22 cellular contexts compared by ENCODE assay signal in genomic region chr1:58944439-58944838, GRCh38.
A peak's percentile ranks its signal among the peaks of the same experiment; 100 is the strongest.
DNase-seq lines count a peak whose midpoint lies in the region; ATAC-seq, FAIRE-seq and TF ChIP-seq lines count a peak whose summit lies in the region.
"Had no signal": no experiment of that assay in that cellular context is flagged by ENCODE, and none has a peak within 500 bp of the region (broad histone marks: within the 10 kb centered on the region; RNA-seq: fewer than 3 reads in every experiment).

No MANE protein-coding gene starts in this region.

- peak overlapping the region; percentile 78 for H3K27ac Mint-ChIP-seq in T-helper 1 cell treated with Interleukin-12 subunit alpha and Interleukin-12 subunit beta and Interleukin-4 antibody, amounts not matched to agents 30 μg/mL and 1 μg/mL, for 36 hours
- H3K27ac Mint-ChIP-seq in activated naive CD8-positive, alpha-beta T cell treated with anti-CD3 and anti-CD28 coated beads, Interleukin-2, amount 10 ng/mL, durations not matched to agents 7 days and 5 days, result peak overlapping the region; percentile 40
- no peak overlapping the region for H3K27ac Mint-ChIP-seq in activated naive CD8-positive, alpha-beta T cell treated with anti-CD3 and anti-CD28 coated beads for 36 hours
- H3K27ac Mint-ChIP-seq in activated T-helper 1 cell treated with anti-CD3 and anti-CD28 coated beads, Interleukin-12 subunit alpha, Interleukin-12 subunit beta, Interleukin-2, Interleukin-4 antibody, amounts not matched to agents 30 ng/mL and 10 ng/mL and 1 ng/mL, durations not matched to agents 14 hours and 24 hours and 36 hours, result peak overlapping the region; percentile 22
- H3K27ac Mint-ChIP-seq: HFFc6 had no signal

- peak overlapping the region; percentile 5 for H3K4me3 Mint-ChIP-seq in T-helper 1 cell treated with Interleukin-12 subunit alpha and Interleukin-12 subunit beta and Interleukin-4 antibody, amounts not matched to agents 30 μg/mL and 1 μg/mL, for 36 hours
- no peak overlapping the region for H3K4me3 Mint-ChIP-seq in activated naive CD8-positive, alpha-beta T cell treated with anti-CD3 and anti-CD28 coated beads, Interleukin-2, amount 10 ng/mL, durations not matched to agents 7 days and 5 days
- H3K4me3 Mint-ChIP-seq in activated naive CD8-positive, alpha-beta T cell treated with anti-CD3 and anti-CD28 coated beads for 36 hours, result no peak overlapping the region
- peak overlapping the region; percentile 6 for H3K4me3 Mint-ChIP-seq in activated T-helper 1 cell treated with anti-CD3 and anti-CD28 coated beads, Interleukin-12 subunit alpha, Interleukin-12 subunit beta, Interleukin-2, Interleukin-4 antibody, amounts not matched to agents 30 ng/mL and 10 ng/mL and 1 ng/mL, durations not matched to agents 14 hours and 24 hours and 36 hours
- H3K4me3 Mint-ChIP-seq: CD4-positive, alpha-beta T cell; HFFc6 had no signal

- H3K4me1 ChIP-seq in small intestine (ENCODE audit: control insufficient read depth in 2 of 2, insufficient read depth in 1 of 2, low read depth in 1 of 2, low read length in 1 of 2), result no peaks in the 10 kb centered on the region

- intact Hi-C loops in activated T-helper 1 cell treated with anti-CD3 and anti-CD28 coated beads, Interleukin-12 subunit alpha, Interleukin-12 subunit beta, Interleukin-2, Interleukin-4 antibody, amounts not matched to agents 30 ng/mL and 10 ng/mL and 1 ng/mL, durations not matched to agents 14 hours and 24 hours and 36 hours (cut with micrococcal nuclease), result loop anchor here (5.0 kb wide), 1 partner anchor 63 kb away; no protein-coding TSS in a partner anchor

- H3K36me3 ChIP-seq in small intestine (ENCODE audit: control insufficient read depth in 2 of 2, insufficient read depth in 2 of 2, low read length in 2 of 2), result no peaks in the 10 kb centered on the region

- WGBS in small intestine, 3 donors, result 50 to 80% (median 63%) methylated on average over 3 of the region's 3 CpGs

- no peaks in the 10 kb centered on the region for H3K27me3 ChIP-seq in small intestine (ENCODE audit: control insufficient read depth in 2 of 2, insufficient read depth in 2 of 2, low read length in 2 of 2)

- POLR2A ChIA-PET in activated naive CD8-positive, alpha-beta T cell treated with anti-CD3 and anti-CD28 coated beads, Interleukin-2, amount 10 ng/mL, durations not matched to agents 7 days and 5 days (lab: Charles Lee), result no interaction called here

- no peak for DNase-seq in T-helper 1 cell
- no peak for DNase-seq in activated naive CD8-positive, alpha-beta T cell treated with anti-CD3 and anti-CD28 coated beads, Interleukin-2, amount 10 ng/mL, durations not matched to agents 7 days and 5 days
- DNase-seq in activated naive CD8-positive, alpha-beta T cell treated with anti-CD3 and anti-CD28 coated beads for 36 hours, result no peak
- DNase-seq in activated T-helper 1 cell treated with anti-CD3 and anti-CD28 coated beads, Interleukin-12 subunit alpha, Interleukin-12 subunit beta, Interleukin-2, Interleukin-4 antibody, amounts not matched to agents 30 ng/mL and 10 ng/mL and 1 ng/mL, durations not matched to agents 14 hours and 24 hours and 36 hours (ENCODE audit: low spot score), result no peak
- DNase-seq in small intestine, result peak; percentile 46
- DNase-seq in GM12891 (ENCODE audit: insufficient read length, low spot score), result no peak
- DNase-seq: AML-193; CD4-positive, alpha-beta T cell; DMS153; GF-D8; HFFc6; KG1; MV-4-11; NCI-H1417 treated with DMSO at 0.1 percent for 48 hours; NCI-H187 treated with DMSO at 0.1 percent for 48 hours; NCI-H2227 treated with DMSO at 0.1 percent for 48 hours; NCI-H510A treated with DMSO at 0.1 percent for 48 hours; SHP77 had no signal

- no peak for FAIRE-seq in small intestine (lab: Jason Lieb, UNC)
- FAIRE-seq in GM12891 (lab: Jason Lieb, UNC), result no peak
- FAIRE-seq: H54 had no signal

- ATAC-seq in activated naive CD8-positive, alpha-beta T cell treated with anti-CD3 and anti-CD28 coated beads, Interleukin-2, amount 10 ng/mL, durations not matched to agents 7 days and 5 days (ENCODE audit: low read depth), result no peak
- no peak for ATAC-seq in GM18868 (IDR thresholded peaks at IDR 0.05; ENCODE audit: unreplicated experiment)

- H3K9me3 ChIP-seq in small intestine (ENCODE audit: control insufficient read depth, low read depth), result no peaks in the 10 kb centered on the region

- H3K4me1 Mint-ChIP-seq in T-helper 1 cell treated with Interleukin-12 subunit alpha and Interleukin-12 subunit beta and Interleukin-4 antibody, amounts not matched to agents 30 μg/mL and 1 μg/mL, for 36 hours (ENCODE audit: low read depth), result peaks cover 75% of the 10 kb centered on the region
- peaks cover 66% of the 10 kb centered on the region for H3K4me1 Mint-ChIP-seq in activated naive CD8-positive, alpha-beta T cell treated with anti-CD3 and anti-CD28 coated beads, Interleukin-2, amount 10 ng/mL, durations not matched to agents 7 days and 5 days
- peaks cover 66% of the 10 kb centered on the region for H3K4me1 Mint-ChIP-seq in activated naive CD8-positive, alpha-beta T cell treated with anti-CD3 and anti-CD28 coated beads for 36 hours
- H3K4me1 Mint-ChIP-seq in activated T-helper 1 cell treated with anti-CD3 and anti-CD28 coated beads, Interleukin-12 subunit alpha, Interleukin-12 subunit beta, Interleukin-2, Interleukin-4 antibody, amounts not matched to agents 30 ng/mL and 10 ng/mL and 1 ng/mL, durations not matched to agents 14 hours and 24 hours and 36 hours (ENCODE audit: low read depth), result peaks cover 88% of the 10 kb centered on the region

- no peaks in the 10 kb centered on the region for H3K27me3 Mint-ChIP-seq in T-helper 1 cell treated with Interleukin-12 subunit alpha and Interleukin-12 subunit beta and Interleukin-4 antibody, amounts not matched to agents 30 μg/mL and 1 μg/mL, for 36 hours (ENCODE audit: low read depth)
- peaks cover 3% of the 10 kb centered on the region for H3K27me3 Mint-ChIP-seq in activated naive CD8-positive, alpha-beta T cell treated with anti-CD3 and anti-CD28 coated beads, Interleukin-2, amount 10 ng/mL, durations not matched to agents 7 days and 5 days
- no peaks in the 10 kb centered on the region for H3K27me3 Mint-ChIP-seq in activated naive CD8-positive, alpha-beta T cell treated with anti-CD3 and anti-CD28 coated beads for 36 hours
- H3K27me3 Mint-ChIP-seq in activated T-helper 1 cell treated with anti-CD3 and anti-CD28 coated beads, Interleukin-12 subunit alpha, Interleukin-12 subunit beta, Interleukin-2, Interleukin-4 antibody, amounts not matched to agents 30 ng/mL and 10 ng/mL and 1 ng/mL, durations not matched to agents 14 hours and 24 hours and 36 hours (ENCODE audit: insufficient read depth), result no peaks in the 10 kb centered on the region
- H3K27me3 Mint-ChIP-seq: CD4-positive, alpha-beta T cell had no signal

- H3K9me3 Mint-ChIP-seq in T-helper 1 cell treated with Interleukin-12 subunit alpha and Interleukin-12 subunit beta and Interleukin-4 antibody, amounts not matched to agents 30 μg/mL and 1 μg/mL, for 36 hours, result peaks cover 13% of the 10 kb centered on the region
- peaks cover 5% of the 10 kb centered on the region for H3K9me3 Mint-ChIP-seq in activated naive CD8-positive, alpha-beta T cell treated with anti-CD3 and anti-CD28 coated beads, Interleukin-2, amount 10 ng/mL, durations not matched to agents 7 days and 5 days
- peaks cover 4% of the 10 kb centered on the region for H3K9me3 Mint-ChIP-seq in activated naive CD8-positive, alpha-beta T cell treated with anti-CD3 and anti-CD28 coated beads for 36 hours
- peaks cover 34% of the 10 kb centered on the region for H3K9me3 Mint-ChIP-seq in activated T-helper 1 cell treated with anti-CD3 and anti-CD28 coated beads, Interleukin-12 subunit alpha, Interleukin-12 subunit beta, Interleukin-2, Interleukin-4 antibody, amounts not matched to agents 30 ng/mL and 10 ng/mL and 1 ng/mL, durations not matched to agents 14 hours and 24 hours and 36 hours
- H3K9me3 Mint-ChIP-seq: CD4-positive, alpha-beta T cell; HFFc6 had no signal

- H3K36me3 Mint-ChIP-seq in T-helper 1 cell treated with Interleukin-12 subunit alpha and Interleukin-12 subunit beta and Interleukin-4 antibody, amounts not matched to agents 30 μg/mL and 1 μg/mL, for 36 hours (ENCODE audit: low read depth), result peaks cover 21% of the 10 kb centered on the region
- H3K36me3 Mint-ChIP-seq in activated naive CD8-positive, alpha-beta T cell treated with anti-CD3 and anti-CD28 coated beads, Interleukin-2, amount 10 ng/mL, durations not matched to agents 7 days and 5 days, result peaks cover 10% of the 10 kb centered on the region
- no peaks in the 10 kb centered on the region for H3K36me3 Mint-ChIP-seq in activated naive CD8-positive, alpha-beta T cell treated with anti-CD3 and anti-CD28 coated beads for 36 hours
- H3K36me3 Mint-ChIP-seq in activated T-helper 1 cell treated with anti-CD3 and anti-CD28 coated beads, Interleukin-12 subunit alpha, Interleukin-12 subunit beta, Interleukin-2, Interleukin-4 antibody, amounts not matched to agents 30 ng/mL and 10 ng/mL and 1 ng/mL, durations not matched to agents 14 hours and 24 hours and 36 hours (ENCODE audit: low read depth), result peaks cover 22% of the 10 kb centered on the region

- no peak overlapping the region for H3K27ac ChIP-seq in small intestine (ENCODE audit: low read depth in 1 of 2, low read length in 1 of 2)
- H3K27ac ChIP-seq: 22Rv1 had no signal

- H3K4me3 ChIP-seq in small intestine (ENCODE audit: low read depth in 1 of 2, low read length in 2 of 2), result no peak overlapping the region

- TF ChIP-seq POLR2A in GM12891 (IDR thresholded peaks at IDR 0.05; ENCODE audit: low read depth, low read length), result no peak

TF ChIP-seq in GM12891, 5 proteins besides CTCF, POLR2A, EP300 and RAD21:
- TF ChIP-seq POLR2AphosphoS5 (IDR thresholded peaks at IDR 0.05; ENCODE audit: low read depth, low read length) (no peak), TAF1 (IDR thresholded peaks at IDR 0.05; ENCODE audit: low read depth, low read length) (no peak), POU2F2 (IDR thresholded peaks at IDR 0.05; ENCODE audit: low read depth, low read length) (no peak), PAX5 (IDR thresholded peaks at IDR 0.05; ENCODE audit: insufficient read depth, low read length, severe bottlenecking) (no peak), SPI1 (IDR thresholded peaks at IDR 0.05; ENCODE audit: low read depth, low read length) (no peak)

Comparison
In these comparisons a context has a peak if more than half of its experiments do, and no peak if none do; other contexts are left out.
1. H3K4me3 Mint-ChIP-seq: peak in T-helper 1 cell treated with Interleukin-12 subunit alpha and Interleukin-12 subunit beta and Interleukin-4 antibody, amounts not matched to agents 30 μg/mL and 1 μg/mL, for 36 hours (single experiment) and activated T-helper 1 cell treated with anti-CD3 and anti-CD28 coated beads, Interleukin-12 subunit alpha, Interleukin-12 subunit beta, Interleukin-2, Interleukin-4 antibody, amounts not matched to agents 30 ng/mL and 10 ng/mL and 1 ng/mL, durations not matched to agents 14 hours and 24 hours and 36 hours (single experiment); none in activated naive CD8-positive, alpha-beta T cell treated with anti-CD3 and anti-CD28 coated beads, Interleukin-2, amount 10 ng/mL, durations not matched to agents 7 days and 5 days (single experiment) and activated naive CD8-positive, alpha-beta T cell treated with anti-CD3 and anti-CD28 coated beads for 36 hours (single experiment).